Comparison of ENCODE assay signal across 8 cellular contexts in the genomic region with DNA sequence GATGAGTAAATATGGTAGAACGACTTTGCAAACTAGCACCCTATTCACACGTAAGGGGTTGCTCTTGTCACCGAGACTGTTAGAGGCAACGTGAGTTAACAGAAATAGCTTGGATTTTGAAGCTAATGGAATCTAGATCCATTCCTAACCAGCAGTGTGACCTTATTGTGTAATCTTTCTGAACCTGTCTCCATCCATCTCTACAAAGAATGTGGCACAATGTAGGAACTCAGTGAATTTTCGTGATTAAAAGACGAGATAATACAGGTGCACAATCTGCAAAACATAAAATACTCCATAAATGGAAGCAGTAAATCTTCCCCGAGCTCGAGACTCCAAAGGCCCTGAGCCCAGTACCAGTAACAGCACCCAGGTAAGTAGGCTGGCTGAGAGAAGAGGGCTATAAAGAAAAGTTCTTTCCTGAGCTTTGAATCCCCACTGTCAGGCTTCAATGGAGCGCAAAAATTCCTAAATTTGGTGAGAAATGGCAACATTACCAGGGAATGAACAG. TPM values are rescaled to one million over a fixed set of nuclear protein-coding genes. Genes with fewer than 3 reads are reported as not detected.
DNase-seq lines count a peak whose midpoint lies in the region; ATAC-seq and TF ChIP-seq lines count a peak whose summit lies in the region.

No MANE protein-coding gene starts in this region.

- H4K20me1 ChIP-seq in MM.1S (ENCODE audit: insufficient read depth, low read length): no peaks in the 10 kb centered on the region

- H3K4me1 Mint-ChIP-seq in CD8-positive, alpha-beta memory T cell: peaks cover 22 to 34% (median 32%) of the 10 kb centered on the region in 3 donors

- no peak overlapping the region for H2BK12ac ChIP-seq in neuronal stem cell (ENCODE audit: low read length)

- no peak for TF ChIP-seq CTCF in MM.1S (IDR thresholded peaks at IDR 0.05; ENCODE audit: low read length)

- no peaks in the 10 kb centered on the region for H3K36me3 ChIP-seq in CD8-positive, alpha-beta memory T cell (ENCODE audit: insufficient read depth, low read length)
- H3K36me3 ChIP-seq in MM.1S (replicated peaks; ENCODE audit: insufficient read depth, low read length) (no peaks in the 10 kb centered on the region; the same call in 1 of the 2 replicates), ectodermal cell (ENCODE audit: control insufficient read depth, insufficient read depth, low read length) (no peaks in the 10 kb centered on the region), neuronal stem cell (replicated peaks in 1 of 2; ENCODE audit: control insufficient read depth in 2 of 2, insufficient read depth in 2 of 2, low read length in 2 of 2) (peaks cover 0 to 29% of the 10 kb centered on the region in 2 donors)

- no peaks in the 10 kb centered on the region for H3K27me3 ChIP-seq in CD8-positive, alpha-beta memory T cell (ENCODE audit: insufficient read depth, low read length, poor library complexity, severe bottlenecking)
- no peaks in the 10 kb centered on the region for H3K27me3 ChIP-seq in MM.1S (replicated peaks; ENCODE audit: insufficient read depth, low read length)
- no peaks in the 10 kb centered on the region for H3K27me3 ChIP-seq in ectodermal cell (ENCODE audit: control insufficient read depth, insufficient read depth, low read length, poor library complexity, severe bottlenecking)
- H3K27me3 ChIP-seq in neuronal stem cell (ENCODE audit: control insufficient read depth in 3 of 3, insufficient read depth in 3 of 3, low read depth in 1 of 3, low read length in 3 of 3): no peaks in the 10 kb centered on the region

- H3K4me3 Mint-ChIP-seq in CD8-positive, alpha-beta memory T cell: peak overlapping the region; percentile 72 to 88 (median 86)

- POLR2A ChIA-PET in CD8-positive, alpha-beta memory T cell (lab: Charles Lee): interaction anchor here (1.0 to 1.7 kb wide), 4 partner anchors 27 to 73 kb away, joined by 3 to 5 read pairs (median 3); partner anchors contain the start of genes CUTA and ZBTB22

- H3K14ac ChIP-seq in neuronal stem cell (ENCODE audit: low read length): no peak overlapping the region

- no peak overlapping the region for H2AK5ac ChIP-seq in neuronal stem cell (ENCODE audit: low read depth, low read length)

- ATAC-seq in GM21515 (IDR thresholded peaks at IDR 0.05; ENCODE audit: unreplicated experiment): no peak

- no peaks in the 10 kb centered on the region for H3K9me3 Mint-ChIP-seq in CD8-positive, alpha-beta memory T cell

- peaks cover 8% of the 10 kb centered on the region for H3K79me1 ChIP-seq in neuronal stem cell (ENCODE audit: low read depth, low read length)

- peak overlapping the region; percentile 43 for H3K4me2 ChIP-seq in MM.1S (ENCODE audit: low read depth, low read length)
- peak overlapping the region; percentile 35 for H3K4me2 ChIP-seq in neuronal stem cell (ENCODE audit: insufficient read depth, low read length, poor library complexity, severe bottlenecking)

- H4K8ac ChIP-seq in neuronal stem cell (ENCODE audit: low read depth, low read length): no peak overlapping the region

- no peaks in the 10 kb centered on the region for H3K9me2 ChIP-seq in MM.1S (replicated peaks; ENCODE audit: insufficient read depth, low read length)

- H3K27ac Mint-ChIP-seq in CD8-positive, alpha-beta memory T cell: peak overlapping the region; percentile 75 to 98 (median 98)

- no peak overlapping the region for H3K18ac ChIP-seq in neuronal stem cell (ENCODE audit: low read length)

- H2BK120ac ChIP-seq in neuronal stem cell (ENCODE audit: low read depth, low read length): no peak overlapping the region

- 85 to 87% methylated on average over 9 of the region's 9 CpGs for WGBS in ectodermal cell, 2 experiments
- no CpG with 5 or more reads among the region's 9 CpGs for WGBS in neuronal stem cell (ENCODE audit: extremely low coverage in 2 of 2, insufficient read length in 2 of 2, insufficient replicate concordance in 1 of 2), 2 donors

- H3K27ac ChIP-seq in CD8-positive, alpha-beta memory T cell (ENCODE audit: low read depth, low read length): peak overlapping the region; percentile 71
- H3K27ac ChIP-seq in MM.1S (ENCODE audit: low read length) (peak overlapping the region; percentile 76), ectodermal cell (ENCODE audit: insufficient read depth, low read depth, low read length, poor library complexity, severe bottlenecking) (peak overlapping the region; percentile 58), neuronal stem cell (replicated peaks; ENCODE audit: low read length) (peak overlapping the region; percentile 84)

- H3K79me2 ChIP-seq in MM.1S (ENCODE audit: low read length): peaks cover 41% of the 10 kb centered on the region

- H3K4ac ChIP-seq in neuronal stem cell (ENCODE audit: low read length): no peak overlapping the region

- H2AFZ ChIP-seq in MM.1S (ENCODE audit: low read length) (peak overlapping the region; percentile 57), neuronal stem cell (ENCODE audit: low read length) (peak overlapping the region; percentile 85)

- H3F3A ChIP-seq in MM.1S (ENCODE audit: insufficient read depth, low read length): peaks cover 19% of the 10 kb centered on the region

- H2BK15ac ChIP-seq in neuronal stem cell (ENCODE audit: low read length): no peak overlapping the region

- CTCF ChIA-PET in CD8-positive, alpha-beta memory T cell (lab: Charles Lee): interaction anchor here (0.6 to 2.1 kb wide), 19 partner anchors 16 to 419 kb away, joined by 3 to 15 read pairs (median 5); partner anchors contain the start of genes B3GALT4, CUTA, RGL2 and SYNGAP1

- no peaks in the 10 kb centered on the region for H3K36me3 Mint-ChIP-seq in CD8-positive, alpha-beta memory T cell

- peak overlapping the region; percentile 47 for H3K4me3 ChIP-seq in CD8-positive, alpha-beta memory T cell (ENCODE audit: low read length)
- H3K4me3 ChIP-seq in MM.1S (ENCODE audit: low read length): peak overlapping the region; percentile 25
- peak overlapping the region; percentile 5 for H3K4me3 ChIP-seq in ectodermal cell (ENCODE audit: insufficient read depth, low read depth, low read length)
- peak overlapping the region; percentile 27 to 73 for H3K4me3 ChIP-seq in neuronal stem cell (ENCODE audit: low read length in 2 of 2)

- no peak overlapping the region for H2BK5ac ChIP-seq in neuronal stem cell (ENCODE audit: low read length)

- no peaks in the 10 kb centered on the region for H3K27me3 Mint-ChIP-seq in CD8-positive, alpha-beta memory T cell

- no peak overlapping the region for H4K91ac ChIP-seq in neuronal stem cell (ENCODE audit: low read depth, low read length, poor library complexity)

- no peaks in the 10 kb centered on the region for H3K9me3 ChIP-seq in CD8-positive, alpha-beta memory T cell (ENCODE audit: low read length)
- H3K9me3 ChIP-seq in MM.1S (replicated peaks; ENCODE audit: insufficient read depth, low read length) (no peaks in the 10 kb centered on the region), ectodermal cell (ENCODE audit: control insufficient read depth, low read length) (no peaks in the 10 kb centered on the region), neuronal stem cell (replicated peaks in 1 of 2; ENCODE audit: control insufficient read depth in 2 of 2, insufficient read depth in 1 of 2, low read depth in 1 of 2, low read length in 2 of 2) (no peaks in the 10 kb centered on the region)

- no peak overlapping the region for H3K23ac ChIP-seq in neuronal stem cell (ENCODE audit: low read depth, low read length, poor library complexity)

- H3K9ac ChIP-seq in MM.1S (ENCODE audit: low read length): peak overlapping the region; percentile 46; the same call in 1 of the 2 replicates
- no peak overlapping the region for H3K9ac ChIP-seq in neuronal stem cell (ENCODE audit: low read depth, low read length, poor library complexity)

- no peak for DNase-seq in CD8-positive, alpha-beta memory T cell
- DNase-seq in MM.1S: no peak
- no peak for DNase-seq in neuronal stem cell (ENCODE audit: low spot score)
- DNase-seq in midbrain (lab: John Stamatoyannopoulos, UW): no peak
- no peak for DNase-seq in NCI-H2081 treated with DMSO at 0.1 percent for 48 hours (lab: John Stamatoyannopoulos, UW)
- no peak for DNase-seq in KG1 (lab: John Stamatoyannopoulos, UW)

- H3K4me1 ChIP-seq in CD8-positive, alpha-beta memory T cell (ENCODE audit: insufficient read depth, low read length): peaks cover 22% of the 10 kb centered on the region
- H3K4me1 ChIP-seq in MM.1S (ENCODE audit: low read length): peaks cover 21% of the 10 kb centered on the region
- peaks cover 19% of the 10 kb centered on the region for H3K4me1 ChIP-seq in ectodermal cell (ENCODE audit: control insufficient read depth, insufficient read depth, low read length)
- peaks cover 8 to 18% of the 10 kb centered on the region in 2 donors for H3K4me1 ChIP-seq in neuronal stem cell (ENCODE audit: control insufficient read depth in 2 of 2, insufficient read depth in 1 of 2, low read depth in 1 of 2, low read length in 2 of 2)

RNA-seq across cellular contexts. Expression of gene KIFC1, which starts 0.8 kb away (rescaled TPM):
- total RNA-seq in CD8-positive, alpha-beta memory T cell: 10 to 100 TPM; 51.6 to 52.7 TPM
- 0.39 TPM for polyA plus RNA-seq in CD8-positive, alpha-beta memory T cell
- polyA plus RNA-seq in ectodermal cell (2013, experiment 1 of 4): 106 TPM
- polyA plus RNA-seq in ectodermal cell (2013, experiment 2 of 4): 82.4 TPM
- 94.9 TPM for polyA plus RNA-seq in ectodermal cell (2013, experiment 3 of 4)
- polyA plus RNA-seq in ectodermal cell (2013, experiment 4 of 4): 85.8 TPM
- 84.1 TPM for polyA plus RNA-seq in neuronal stem cell (2013, experiment 1 of 2)
- 83.4 TPM for polyA plus RNA-seq in neuronal stem cell (2013, experiment 2 of 2)

RNA-seq across cellular contexts. Expression of gene PHF1, which starts 20.0 kb away (rescaled TPM):
- 10 to 100 TPM; 38.5 to 43.3 TPM for total RNA-seq in CD8-positive, alpha-beta memory T cell
- 76.5 TPM for polyA plus RNA-seq in CD8-positive, alpha-beta memory T cell
- polyA plus RNA-seq in ectodermal cell (2013, experiment 1 of 4): 78.6 TPM
- polyA plus RNA-seq in ectodermal cell (2013, experiment 2 of 4): 67.1 TPM
- polyA plus RNA-seq in ectodermal cell (2013, experiment 3 of 4): 62.7 TPM
- polyA plus RNA-seq in ectodermal cell (2013, experiment 4 of 4): 74.0 TPM
- polyA plus RNA-seq in neuronal stem cell (2013, experiment 1 of 2): 69.5 TPM
- polyA plus RNA-seq in neuronal stem cell (2013, experiment 2 of 2): 68.8 TPM

RNA-seq across cellular contexts. Expression of gene CUTA, which starts 27.1 kb away (rescaled TPM):
- 100 to 1,000 TPM; 149 to 164 TPM for total RNA-seq in CD8-positive, alpha-beta memory T cell
- polyA plus RNA-seq in CD8-positive, alpha-beta memory T cell: 451 TPM
- polyA plus RNA-seq in ectodermal cell (2013, experiment 1 of 4): 270 TPM
- 294 TPM for polyA plus RNA-seq in ectodermal cell (2013, experiment 2 of 4)
- polyA plus RNA-seq in ectodermal cell (2013, experiment 3 of 4): 245 TPM
- 278 TPM for polyA plus RNA-seq in ectodermal cell (2013, experiment 4 of 4)
- polyA plus RNA-seq in neuronal stem cell (2013, experiment 1 of 2): 434 TPM
- 420 TPM for polyA plus RNA-seq in neuronal stem cell (2013, experiment 2 of 2)

RNA-seq across cellular contexts. Expression of gene SYNGAP1, which starts 29.0 kb away (rescaled TPM):
- total RNA-seq in CD8-positive, alpha-beta memory T cell: 10 to 100 TPM; 22.6 to 24.9 TPM
- polyA plus RNA-seq in CD8-positive, alpha-beta memory T cell: 1.0 TPM
- 146 TPM for polyA plus RNA-seq in ectodermal cell (2013, experiment 1 of 4)
- 158 TPM for polyA plus RNA-seq in ectodermal cell (2013, experiment 2 of 4)
- polyA plus RNA-seq in ectodermal cell (2013, experiment 3 of 4): 90.5 TPM
- 110 TPM for polyA plus RNA-seq in ectodermal cell (2013, experiment 4 of 4)
- 57.5 TPM for polyA plus RNA-seq in neuronal stem cell (2013, experiment 1 of 2)
- polyA plus RNA-seq in neuronal stem cell (2013, experiment 2 of 2): 54.1 TPM
